In genomic region chr20:63687419-63688233, GRCh38 we compare ENCODE assay signal across 15 cellular contexts. TPM values are rescaled to one million over a fixed set of nuclear protein-coding genes. Genes with fewer than 3 reads are reported as not detected.
DNase-seq lines count a peak whose midpoint lies in the region; ATAC-seq, FAIRE-seq and TF ChIP-seq lines count a peak whose summit lies in the region.
"Had no signal": no experiment of that assay in that cellular context is flagged by ENCODE, and none has a peak within 500 bp of the region (broad histone marks: within the 10 kb centered on the region; RNA-seq: fewer than 3 reads in every experiment).

No MANE protein-coding gene starts in this region.

- DNase-seq in Calu3 (no peak), right lobe of liver (no peak), small intestine (no peak), NCI-H510A (lab: John Stamatoyannopoulos, UW) (no peak), NCI-H1092 treated with DMSO at 0.1 percent for 48 hours (lab: John Stamatoyannopoulos, UW) (no peak), GM20000 (ENCODE audit: low spot score) (no peak), testis (no peak)
- DNase-seq: CD4-positive, alpha-beta T cell; immature natural killer cell; KG1; NCI-H187; SW 1271 had no signal

- no peaks in the 10 kb centered on the region for H3K27me3 Mint-ChIP-seq in Calu3 (ENCODE audit: unreplicated experiment)
- H3K27me3 Mint-ChIP-seq: CD4-positive, alpha-beta T cell; stimulated activated memory B cell treated with anti-CD40 and anti-IgM and Interleukin-4, amounts not matched to agents 10 μg/mL and 1 μg/mL and 100 μg/mL, for 72 hours had no signal

- no peaks in the 10 kb centered on the region for H3K9me3 ChIP-seq in right lobe of liver
- H3K9me3 ChIP-seq in small intestine (ENCODE audit: control insufficient read depth, low read depth): no peaks in the 10 kb centered on the region
- no peaks in the 10 kb centered on the region for H3K9me3 ChIP-seq in testis

- peak overlapping the region; percentile 70 for H3K27ac ChIP-seq in angular gyrus (ENCODE audit: low read depth, low read length)
- H3K27ac ChIP-seq in right lobe of liver: peak overlapping the region; percentile 58 to 91 (median 71)
- H3K27ac ChIP-seq in small intestine (ENCODE audit: low read depth in 1 of 2, low read length in 1 of 2): peak overlapping the region; percentile 42 to 95
- H3K27ac ChIP-seq in testis: peak overlapping the region in 1 of 2 donors; percentile 78

- no peak for TF ChIP-seq POLR2A in right lobe of liver (IDR thresholded peaks at IDR 0.05)
- TF ChIP-seq POLR2A in testis (IDR thresholded peaks at IDR 0.05): no peak

- intact Hi-C loops in Calu3 (cut with micrococcal nuclease; ENCODE audit: unreplicated experiment) (no loop called here), right lobe of liver (cut with DNase I) (no loop called here), testis (cut with DNase I; ENCODE audit: low total_unique reads) (no loop called here)

- H3K27me3 ChIP-seq in right lobe of liver: no peaks in the 10 kb centered on the region
- no peaks in the 10 kb centered on the region for H3K27me3 ChIP-seq in small intestine (ENCODE audit: control insufficient read depth in 2 of 2, insufficient read depth in 2 of 2, low read length in 2 of 2)
- H3K27me3 ChIP-seq in testis: no peaks in the 10 kb centered on the region

- no peaks in the 10 kb centered on the region for H3K9me3 Mint-ChIP-seq in Calu3 (ENCODE audit: low read depth, unreplicated experiment)
- H3K9me3 Mint-ChIP-seq: activated T-helper 1 cell treated with anti-CD3 and anti-CD28 coated beads, Interleukin-12 subunit alpha, Interleukin-12 subunit beta, Interleukin-2, Interleukin-4 antibody, amounts not matched to agents 30 ng/mL and 10 ng/mL and 1 ng/mL, durations not matched to agents 14 hours and 24 hours and 36 hours; CD4-positive, alpha-beta T cell; immature natural killer cell; stimulated activated memory B cell treated with anti-CD40 and anti-IgM and Interleukin-4, amounts not matched to agents 10 μg/mL and 1 μg/mL and 100 μg/mL, for 72 hours had no signal

- H3K4me3 Mint-ChIP-seq in Calu3 (ENCODE audit: low read depth, unreplicated experiment): no peak overlapping the region
- H3K4me3 Mint-ChIP-seq: activated T-helper 1 cell treated with anti-CD3 and anti-CD28 coated beads, Interleukin-12 subunit alpha, Interleukin-12 subunit beta, Interleukin-2, Interleukin-4 antibody, amounts not matched to agents 30 ng/mL and 10 ng/mL and 1 ng/mL, durations not matched to agents 14 hours and 24 hours and 36 hours; CD4-positive, alpha-beta T cell; immature natural killer cell; stimulated activated memory B cell treated with anti-CD40 and anti-IgM and Interleukin-4, amounts not matched to agents 10 μg/mL and 1 μg/mL and 100 μg/mL, for 72 hours had no signal

- H3K4me1 ChIP-seq in right lobe of liver: no peaks in the 10 kb centered on the region
- peaks cover 4 to 5% of the 10 kb centered on the region in 2 donors for H3K4me1 ChIP-seq in small intestine (ENCODE audit: control insufficient read depth in 2 of 2, insufficient read depth in 1 of 2, low read depth in 1 of 2, low read length in 1 of 2)
- peaks cover 20% of the 10 kb centered on the region for H3K4me1 ChIP-seq in testis

- CTCF ChIA-PET in Calu3 (lab: Charles Lee): interaction anchor here (0.6 to 1.8 kb wide), 5 partner anchors 11 to 150 kb away, joined by 3 to 9 read pairs (median 4); partner anchors contain the start of gene PTK6

- FAIRE-seq in small intestine (lab: Jason Lieb, UNC): no peak

- H3K4me3 ChIP-seq in right lobe of liver (no peak overlapping the region), small intestine (ENCODE audit: low read depth in 1 of 2, low read length in 2 of 2) (no peak overlapping the region), testis (no peak overlapping the region)

- peak overlapping the region; percentile 83 for H3K27ac Mint-ChIP-seq in Calu3 (ENCODE audit: unreplicated experiment)
- H3K27ac Mint-ChIP-seq: activated T-helper 1 cell treated with anti-CD3 and anti-CD28 coated beads, Interleukin-12 subunit alpha, Interleukin-12 subunit beta, Interleukin-2, Interleukin-4 antibody, amounts not matched to agents 30 ng/mL and 10 ng/mL and 1 ng/mL, durations not matched to agents 14 hours and 24 hours and 36 hours; CD4-positive, alpha-beta T cell; immature natural killer cell; stimulated activated memory B cell treated with anti-CD40 and anti-IgM and Interleukin-4, amounts not matched to agents 10 μg/mL and 1 μg/mL and 100 μg/mL, for 72 hours had no signal

- WGBS in right lobe of liver (ENCODE audit: insufficient coverage, low coverage, low lambda C conversion rate, missing lambda C conversion rate): 100% methylated on average over 1 of the region's 29 CpGs
- WGBS in small intestine, 3 donors: 88 to 93% (median 91%) methylated on average over 29 of the region's 29 CpGs
- WGBS in testis, 2 donors: 92 to 94% methylated on average over 18 to 28 of the region's 29 CpGs

- peaks cover 59% of the 10 kb centered on the region for H3K4me1 Mint-ChIP-seq in Calu3 (ENCODE audit: low read depth, unreplicated experiment)

- TF ChIP-seq CTCF in Calu3 (IDR thresholded peaks at IDR 0.05; ENCODE audit: unreplicated experiment) (no peak), right lobe of liver (IDR thresholded peaks at IDR 0.05) (no peak), GM20000 (IDR thresholded peaks at IDR 0.05; ENCODE audit: extremely low read depth, missing control alignments) (no peak), testis (IDR thresholded peaks at IDR 0.05) (no peak)

- H3K36me3 ChIP-seq in right lobe of liver (no peaks in the 10 kb centered on the region), small intestine (ENCODE audit: control insufficient read depth in 2 of 2, insufficient read depth in 2 of 2, low read length in 2 of 2) (no peaks in the 10 kb centered on the region), testis (ENCODE audit: low read depth, missing control alignments) (no peaks in the 10 kb centered on the region)

- no TSS peak for BruUV-seq in Calu3 (replicated peaks; lab: Mats Ljungman, UMichigan)

- peaks cover 98% of the 10 kb centered on the region for H3K36me3 Mint-ChIP-seq in Calu3 (ENCODE audit: insufficient read depth, unreplicated experiment)
- H3K36me3 Mint-ChIP-seq: stimulated activated memory B cell treated with anti-CD40 and anti-IgM and Interleukin-4, amounts not matched to agents 10 μg/mL and 1 μg/mL and 100 μg/mL, for 72 hours had no signal

- no peak for ATAC-seq in right lobe of liver
- ATAC-seq: stimulated activated memory B cell treated with anti-CD40 and anti-IgM and Interleukin-4, amounts not matched to agents 10 μg/mL and 1 μg/mL and 100 μg/mL, for 72 hours had no signal

RNA-seq across cellular contexts. Expression of gene TNFRSF6B, which starts 8.8 kb away (rescaled TPM):
- total RNA-seq in Calu3 (2022) (not detected in 2 replicates), right lobe of liver (1 to 10 TPM in 1 of 6 experiments, under 1 TPM in 2, not detected in 3; 0.56 to 1.0 (median 0.62) TPM), testis (10 to 100 TPM; 26.2 to 30.5 TPM)
- polyA plus RNA-seq in small intestine (10 to 100 TPM in 1 of 3 donors, 1 to 10 TPM in 2; 4.2 to 15.9 (median 7.3) TPM), testis (ENCODE audit: insufficient read depth, low read depth, low replicate concordance) (3.0 TPM)
- total RNA-seq: activated T-helper 1 cell treated with anti-CD3 and anti-CD28 coated beads, Interleukin-12 subunit alpha, Interleukin-12 subunit beta, Interleukin-2, Interleukin-4 antibody, amounts not matched to agents 30 ng/mL and 10 ng/mL and 1 ng/mL, durations not matched to agents 14 hours and 24 hours and 36 hours had no signal
- polyA plus RNA-seq: immature natural killer cell had no signal

RNA-seq across cellular contexts. Expression of gene ARFRP1, which starts 20.1 kb away (rescaled TPM):
- total RNA-seq in Calu3 (2022) (74.0 and 85.1 TPM in 2 replicates), right lobe of liver (10 to 100 TPM; 16.0 to 22.2 (median 20.2) TPM), testis (10 to 100 TPM; 55.4 to 55.6 TPM)
- polyA plus RNA-seq in small intestine (10 to 100 TPM; 60.6 to 78.6 (median 61.0) TPM), testis (ENCODE audit: insufficient read depth, low read depth, low replicate concordance) (37.8 TPM)

RNA-seq across cellular contexts. Expression of gene ZGPAT, which starts 20.2 kb away (rescaled TPM):
- total RNA-seq in Calu3 (2022): 47.0 and 48.4 TPM in 2 replicates
- 10 to 100 TPM; 18.7 to 68.9 (median 31.9) TPM for total RNA-seq in right lobe of liver
- polyA plus RNA-seq in small intestine: 10 to 100 TPM; 26.4 to 39.8 (median 34.9) TPM
- 10 to 100 TPM; 53.1 to 57.3 TPM for total RNA-seq in testis
- 43.1 TPM for polyA plus RNA-seq in testis (ENCODE audit: insufficient read depth, low read depth, low replicate concordance)

RNA-seq across cellular contexts. Expression of gene RTEL1, which starts 29.5 kb away (rescaled TPM):
- total RNA-seq in Calu3 (2022) (39.1 and 39.8 TPM in 2 replicates), right lobe of liver (10 to 100 TPM in 5 of 6 experiments, 1 to 10 TPM in 1; 9.6 to 16.3 (median 12.4) TPM), testis (10 to 100 TPM; 56.8 to 84.6 TPM)
- polyA plus RNA-seq in small intestine (10 to 100 TPM in 2 of 3 donors, 1 to 10 TPM in 1; 3.5 to 15.0 (median 11.2) TPM), testis (ENCODE audit: insufficient read depth, low read depth, low replicate concordance) (34.2 TPM)

RNA-seq across cellular contexts. Expression of gene STMN3, which starts 34.4 kb away (rescaled TPM):
- total RNA-seq in Calu3 (2022): 2.0 and 2.3 TPM in 2 replicates
- total RNA-seq in right lobe of liver: 1 to 10 TPM in 1 of 6 experiments, under 1 TPM in 5; 0.43 to 1.6 (median 0.77) TPM
- 10 to 100 TPM in 1 of 3 donors, 1 to 10 TPM in 2; 1.1 to 21.4 (median 3.5) TPM for polyA plus RNA-seq in small intestine
- total RNA-seq in testis: 10 to 100 TPM in 1 of 2 donors, 1 to 10 TPM in 1; 8.4 to 16.5 TPM
- polyA plus RNA-seq in testis (ENCODE audit: insufficient read depth, low read depth, low replicate concordance): 15.1 TPM

Comparison
In these comparisons a context has a peak if more than half of its experiments do, and no peak if none do; other contexts are left out.
1. RNA of gene TNFRSF6B, which starts 8.8 kb away (total RNA-seq): 26.2 to 30.5 TPM in testis; 0.56 to 1.0 TPM in right lobe of liver and not detected in Calu3; every median in the first group is over 10 times any median in the second.